ENCODE assay signal across 17 cellular contexts in genomic region chr7:18288322-18289037, GRCh38.
DNase-seq lines count a peak whose midpoint lies in the region; ATAC-seq and TF ChIP-seq lines count a peak whose summit lies in the region.
"Had no signal": no experiment of that assay in that cellular context is flagged by ENCODE, and none has a peak within 500 bp of the region (broad histone marks: within the 10 kb centered on the region; RNA-seq: fewer than 3 reads in every experiment).

No MANE protein-coding gene starts in this region.

- peaks cover 3% of the 10 kb centered on the region; the same call in 1 of the 2 replicates for H3F3A ChIP-seq in Loucy (ENCODE audit: low read depth)

- peaks cover 30% of the 10 kb centered on the region for H3K79me2 ChIP-seq in Loucy (ENCODE audit: insufficient read depth, low read length)

- peak; percentile 16 for DNase-seq in SIG-M5 treated with dmso at 0.1 percent for 504 hours (lab: John Stamatoyannopoulos, UW; ENCODE audit: unreplicated experiment)
- no peak for DNase-seq in SIG-M5 (lab: John Stamatoyannopoulos, UW)
- DNase-seq in activated B cell treated with CpG ODN at 0.5 μM for 24 hours, result no peak
- no peak for DNase-seq in OCI-M2 (lab: John Stamatoyannopoulos, UW; ENCODE audit: unreplicated experiment)
- DNase-seq in NK-92 treated with Interleukin-12 subunit alpha and Interleukin-12 subunit beta, amount 100 ng/mL, for 24 hours (lab: John Stamatoyannopoulos, UW), result no peak
- DNase-seq: Caco-2, DMS153, MG63, NCI-H1417, NCI-H1930, NCI-H2171, NCI-H446, SJCRH30 had no signal

- no peak for ATAC-seq in activated B cell treated with CpG ODN at 0.5 μM for 24 hours (ENCODE audit: low read depth)
- no peak for ATAC-seq in stimulated activated memory B cell treated with anti-CD40 and anti-IgM and Interleukin-4, amounts not matched to agents 10 μg/mL and 1 μg/mL and 100 μg/mL, for 72 hours
- no peak for ATAC-seq in GM19035 (IDR thresholded peaks at IDR 0.05; ENCODE audit: unreplicated experiment)

- no peaks in the 10 kb centered on the region for H3K9me3 Mint-ChIP-seq in activated B cell treated with CpG ODN at 0.5 μM for 24 hours
- H3K9me3 Mint-ChIP-seq in stimulated activated memory B cell treated with anti-CD40 and anti-IgM and Interleukin-4, amounts not matched to agents 10 μg/mL and 1 μg/mL and 100 μg/mL, for 72 hours, result no peaks in the 10 kb centered on the region

- no peaks in the 10 kb centered on the region for H3K9me3 ChIP-seq in Loucy (ENCODE audit: insufficient read depth, low read depth, low read length)
- H3K9me3 ChIP-seq: Caco-2, MG63, SJCRH30 had no signal

- H3K27ac Mint-ChIP-seq in activated B cell treated with CpG ODN at 0.5 μM for 24 hours, result peak overlapping the region; percentile 89
- H3K27ac Mint-ChIP-seq in stimulated activated memory B cell treated with anti-CD40 and anti-IgM and Interleukin-4, amounts not matched to agents 10 μg/mL and 1 μg/mL and 100 μg/mL, for 72 hours, result peak overlapping the region; percentile 20

- intact Hi-C loops in activated B cell treated with CpG ODN at 0.5 μM for 24 hours (cut with micrococcal nuclease), result no loop called here

- H3K4me1 Mint-ChIP-seq in activated B cell treated with CpG ODN at 0.5 μM for 24 hours, result peaks cover 48% of the 10 kb centered on the region
- peaks cover 34% of the 10 kb centered on the region for H3K4me1 Mint-ChIP-seq in stimulated activated memory B cell treated with anti-CD40 and anti-IgM and Interleukin-4, amounts not matched to agents 10 μg/mL and 1 μg/mL and 100 μg/mL, for 72 hours

- no peaks in the 10 kb centered on the region for H3K27me3 ChIP-seq in Loucy (ENCODE audit: insufficient read depth, low read length, poor library complexity, severe bottlenecking)
- H3K27me3 ChIP-seq: MG63, SJCRH30 had no signal

- CTCF ChIA-PET in activated B cell treated with CpG ODN at 0.5 μM for 24 hours (lab: Charles Lee), result interaction anchor here (1.0 kb wide), 2 partner anchors 12 to 74 kb away, joined by 3 to 4 read pairs; no protein-coding TSS in a partner anchor

- no peak overlapping the region for H3K9ac ChIP-seq in Loucy (ENCODE audit: low read depth, low read length, poor library complexity, severe bottlenecking)
- H3K9ac ChIP-seq: KMS-11 had no signal

- peaks cover 61% of the 10 kb centered on the region for H3K4me1 ChIP-seq in Loucy (ENCODE audit: insufficient read depth, low read length, poor library complexity, severe bottlenecking)
- H3K4me1 ChIP-seq: Caco-2, SJCRH30 had no signal

- POLR2A ChIA-PET in activated B cell treated with CpG ODN at 0.5 μM for 24 hours (lab: Charles Lee), result no interaction called here

- H3K4me2 ChIP-seq in Loucy (ENCODE audit: low read depth, low read length, poor library complexity, severe bottlenecking), result peak overlapping the region; percentile 90
- H3K4me2 ChIP-seq: KMS-11 had no signal

- no peaks in the 10 kb centered on the region for H3K36me3 ChIP-seq in Loucy (ENCODE audit: insufficient read depth, low read length)
- H3K36me3 ChIP-seq: MG63, SJCRH30 had no signal

- TF ChIP-seq CTCF in Loucy (conservative IDR thresholded peaks at IDR 0.05; ENCODE audit: low read length), result no peak
- no peak for TF ChIP-seq CTCF in activated B cell treated with CpG ODN at 0.5 μM for 24 hours (IDR thresholded peaks at IDR 0.05)

- H3K9me2 ChIP-seq in Loucy (replicated peaks; ENCODE audit: low read depth, low read length), result no peaks in the 10 kb centered on the region

- H3K36me3 Mint-ChIP-seq in activated B cell treated with CpG ODN at 0.5 μM for 24 hours (ENCODE audit: low read depth), result no peaks in the 10 kb centered on the region
- no peaks in the 10 kb centered on the region for H3K36me3 Mint-ChIP-seq in stimulated activated memory B cell treated with anti-CD40 and anti-IgM and Interleukin-4, amounts not matched to agents 10 μg/mL and 1 μg/mL and 100 μg/mL, for 72 hours

- H3K4me3 ChIP-seq in Loucy (ENCODE audit: low read length, poor library complexity, severe bottlenecking), result peak overlapping the region; percentile 80
- H3K4me3 ChIP-seq: MG63, SJCRH30 had no signal

- no peaks in the 10 kb centered on the region for H3K27me3 Mint-ChIP-seq in activated B cell treated with CpG ODN at 0.5 μM for 24 hours
- H3K27me3 Mint-ChIP-seq in stimulated activated memory B cell treated with anti-CD40 and anti-IgM and Interleukin-4, amounts not matched to agents 10 μg/mL and 1 μg/mL and 100 μg/mL, for 72 hours, result no peaks in the 10 kb centered on the region

- H3K4me3 Mint-ChIP-seq in activated B cell treated with CpG ODN at 0.5 μM for 24 hours, result peak overlapping the region; percentile 13
- no peak overlapping the region for H3K4me3 Mint-ChIP-seq in stimulated activated memory B cell treated with anti-CD40 and anti-IgM and Interleukin-4, amounts not matched to agents 10 μg/mL and 1 μg/mL and 100 μg/mL, for 72 hours

- H2AFZ ChIP-seq in Loucy (ENCODE audit: low read length), result peak overlapping the region; percentile 74; the same call in 1 of the 2 replicates

- no peaks in the 10 kb centered on the region for H4K20me1 ChIP-seq in Loucy (ENCODE audit: insufficient read depth, low read length, poor library complexity, severe bottlenecking)
